15 cellular contexts compared by ENCODE assay signal in the genomic region with DNA sequence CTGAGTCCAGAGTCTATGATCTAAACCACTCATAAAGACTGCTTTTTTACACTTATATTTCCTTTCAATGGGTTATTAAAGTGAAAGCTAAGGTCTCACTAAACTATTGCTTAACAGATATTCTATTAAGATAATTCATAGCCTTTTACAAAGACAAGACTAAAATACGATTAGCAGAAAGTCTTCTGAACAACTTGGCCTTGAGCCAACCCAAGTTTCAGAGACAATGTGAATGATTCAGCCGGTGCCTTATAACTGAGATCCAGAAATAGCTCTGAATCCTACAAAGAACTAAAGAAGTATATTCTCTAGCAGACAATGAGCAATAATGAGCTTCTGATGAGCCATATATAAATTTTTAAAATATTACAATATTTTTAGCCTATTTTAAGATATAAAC. TPM values are rescaled to one million over a fixed set of nuclear protein-coding genes. Genes with fewer than 3 reads are reported as not detected.
DNase-seq lines count a peak whose midpoint lies in the region; ATAC-seq, FAIRE-seq and TF ChIP-seq lines count a peak whose summit lies in the region.
"Had no signal": no experiment of that assay in that cellular context is flagged by ENCODE, and none has a peak within 500 bp of the region (broad histone marks: within the 10 kb centered on the region; RNA-seq: fewer than 3 reads in every experiment).

No MANE protein-coding gene starts in this region.

- peak overlapping the region; percentile 26 to 44 (median 38) for H3K27ac ChIP-seq in esophagus squamous epithelium
- H3K27ac ChIP-seq: gastrocnemius medialis, uterus, VCaP had no signal

- no peak overlapping the region for H3K4me3 ChIP-seq in esophagus squamous epithelium
- H3K4me3 ChIP-seq: gastrocnemius medialis, uterus had no signal

- DNase-seq in HFFc6 (peak; percentile 53), RKO (ENCODE audit: low spot score) (peak; percentile 2), esophagus squamous epithelium (lab: John Stamatoyannopoulos, UW) (no peak), putamen (ENCODE audit: low spot score) (peak; percentile 66), GM19239 (ENCODE audit: insufficient read length, low spot score) (no peak), T-helper 9 cell (no peak)
- DNase-seq: gastrocnemius medialis, naive B cell, NCI-H1694, uterus had no signal

- H3K4me1 Mint-ChIP-seq in HFFc6 (ENCODE audit: low read depth): peaks cover 34% of the 10 kb centered on the region
- H3K4me1 Mint-ChIP-seq: activated naive CD4-positive, alpha-beta T cell treated with anti-CD3 and anti-CD28 coated beads, Interleukin-2, amount 50 U/mL, for 24 hours had no signal

- H3K9me3 Mint-ChIP-seq in HFFc6: no peaks in the 10 kb centered on the region
- H3K9me3 Mint-ChIP-seq: activated naive CD4-positive, alpha-beta T cell treated with anti-CD3 and anti-CD28 coated beads, Interleukin-2, amount 50 U/mL, for 24 hours; naive B cell had no signal

- H3K27me3 Mint-ChIP-seq in HFFc6 (ENCODE audit: insufficient read depth): no peaks in the 10 kb centered on the region

- TF ChIP-seq CTCF in HFFc6 (IDR thresholded peaks at IDR 0.05) (no peak), esophagus squamous epithelium (IDR thresholded peaks at IDR 0.05) (no peak)

- no peaks in the 10 kb centered on the region for H3K9me3 ChIP-seq in esophagus squamous epithelium
- H3K9me3 ChIP-seq: gastrocnemius medialis, uterus had no signal

- no peak for TF ChIP-seq POLR2A in esophagus squamous epithelium (IDR thresholded peaks at IDR 0.05)

- no peaks in the 10 kb centered on the region for H3K27me3 ChIP-seq in esophagus squamous epithelium
- H3K27me3 ChIP-seq: gastrocnemius medialis, uterus had no signal

- intact Hi-C loops in esophagus squamous epithelium (cut with DNase I): no loop called here

- H3K4me1 ChIP-seq in esophagus squamous epithelium: peaks cover 0 to 11% (median 5%) of the 10 kb centered on the region in 3 donors
- H3K4me1 ChIP-seq: gastrocnemius medialis, uterus had no signal

- FAIRE-seq in GM19239 (lab: Jason Lieb, UNC): no peak
- FAIRE-seq: G401.6 had no signal

- no peaks in the 10 kb centered on the region for H3K36me3 Mint-ChIP-seq in HFFc6 (ENCODE audit: low read depth)
- H3K36me3 Mint-ChIP-seq: activated naive CD4-positive, alpha-beta T cell treated with anti-CD3 and anti-CD28 coated beads, Interleukin-2, amount 50 U/mL, for 24 hours; naive B cell had no signal

- 2 to 10% methylated on average over 2 of the region's 2 CpGs for WGBS in esophagus squamous epithelium, 2 donors

- H3K36me3 ChIP-seq in esophagus squamous epithelium: no peaks in the 10 kb centered on the region
- H3K36me3 ChIP-seq: gastrocnemius medialis, uterus had no signal

- peak overlapping the region; percentile 32; the same call in 1 of the 2 replicates for H3K4me3 Mint-ChIP-seq in HFFc6
- H3K4me3 Mint-ChIP-seq: activated naive CD4-positive, alpha-beta T cell treated with anti-CD3 and anti-CD28 coated beads, Interleukin-2, amount 50 U/mL, for 24 hours; naive B cell had no signal

- ATAC-seq in HG03039 (IDR thresholded peaks at IDR 0.05; ENCODE audit: unreplicated experiment) (no peak), GM21737 (IDR thresholded peaks at IDR 0.05; ENCODE audit: unreplicated experiment) (no peak)
- ATAC-seq: gastrocnemius medialis had no signal

- no peak overlapping the region for H3K27ac Mint-ChIP-seq in HFFc6
- H3K27ac Mint-ChIP-seq: activated naive CD4-positive, alpha-beta T cell treated with anti-CD3 and anti-CD28 coated beads, Interleukin-2, amount 50 U/mL, for 24 hours; naive B cell had no signal

RNA-seq across cellular contexts. Expression of a gene that starts 41.5 kb away (rescaled TPM):
- total RNA-seq in HFFc6 (2021; fragmentation: NEBNext Ultra II Directional; extraction: Animal tissue kit (Norgen Biotek cat#: 25700)): not detected
- 1 to 10 TPM in 1 of 4 donors, not detected in 3; 1.2 TPM for total RNA-seq in esophagus squamous epithelium
- total RNA-seq: gastrocnemius medialis, uterus had no signal

Comparison
In these comparisons a context has a peak if more than half of its experiments do, and no peak if none do; other contexts are left out.
1. DNase-seq: peak in HFFc6 (single experiment), RKO (single experiment) and putamen (single experiment); none in esophagus squamous epithelium (single experiment), GM19239 (single experiment) and T-helper 9 cell (single experiment).